In genomic region chr3:181692850-181693154, GRCh38 we compare ENCODE assay signal across 23 cellular contexts. TPM values are rescaled to one million over a fixed set of nuclear protein-coding genes. Genes with fewer than 3 reads are reported as not detected.
"Had no signal": no experiment of that assay in that cellular context is flagged by ENCODE, and none has a peak within 500 bp of the region (broad histone marks: within the 10 kb centered on the region; RNA-seq: fewer than 3 reads in every experiment).

No MANE protein-coding gene starts in this region.

- H3K27ac ChIP-seq: Peyer's patch, RWPE1, SJCRH30 had no signal

- H3K4me3 Mint-ChIP-seq: activated naive CD4-positive, alpha-beta T cell treated with anti-CD3 and anti-CD28 coated beads for 36 hours; activated naive CD8-positive, alpha-beta T cell; activated T-helper 17 cell treated with anti-CD3 and anti-CD28 coated beads, Interleukin-2, amount 50 U/mL, for 72 hours; T-helper 1 cell treated with Interleukin-12 subunit alpha and Interleukin-12 subunit beta and Interleukin-4 antibody, amounts not matched to agents 30 μg/mL and 1 μg/mL, for 36 hours; WTC11 had no signal

- H3K36me3 Mint-ChIP-seq: activated naive CD8-positive, alpha-beta T cell; WTC11 had no signal

- H3K27me3 ChIP-seq: SJCRH30 had no signal

- H3K9me3 ChIP-seq: MG63, Peyer's patch, SJCRH30 had no signal

- DNase-seq: activated CD4-positive, alpha-beta T cell treated with anti-CD3 and anti-CD28 coated beads for 48 hours; activated CD4-positive, alpha-beta T cell treated with anti-CD3 and anti-CD28 coated beads, Interleukin-2, amount 50 U/mL, for 48 hours; activated CD4-positive, CD25-positive, alpha-beta regulatory T cell treated with anti-CD3 and anti-CD28 coated beads, Interleukin-2, amount 50 U/mL, for 72 hours; activated CD8-positive, alpha-beta memory T cell treated with anti-CD3 and anti-CD28 coated beads for 24 hours; activated gamma-delta T cell; activated naive CD4-positive, alpha-beta T cell treated with anti-CD3 and anti-CD28 coated beads for 36 hours; activated T-cell treated with anti-CD3 and anti-CD28 coated beads, Interleukin-2, amount 50 U/mL, for 48 hours; amygdala; MG63; NCI-H1694 treated with DMSO at 0.1 percent for 48 hours; NCI-H2029 treated with DMSO at 0.1 percent for 48 hours; NCI-H446; NCI-H774; NK-92 treated with Interleukin-12 subunit alpha and Interleukin-12 subunit beta, amount 100 ng/mL, for 24 hours; Peyer's patch; Right ventricle myocardium superior; SJCRH30 had no signal

- H3K4me1 ChIP-seq: SJCRH30 had no signal

- H3K9me3 Mint-ChIP-seq: activated T-helper 17 cell treated with anti-CD3 and anti-CD28 coated beads, Interleukin-2, amount 50 U/mL, for 72 hours; T-helper 1 cell treated with Interleukin-12 subunit alpha and Interleukin-12 subunit beta and Interleukin-4 antibody, amounts not matched to agents 30 μg/mL and 1 μg/mL, for 36 hours; WTC11 had no signal

- H3K36me3 ChIP-seq: MG63, Peyer's patch, SJCRH30 had no signal

- H3K27ac Mint-ChIP-seq: activated naive CD4-positive, alpha-beta T cell treated with anti-CD3 and anti-CD28 coated beads for 36 hours; activated naive CD8-positive, alpha-beta T cell; activated T-helper 17 cell treated with anti-CD3 and anti-CD28 coated beads, Interleukin-2, amount 50 U/mL, for 72 hours; T-helper 1 cell treated with Interleukin-12 subunit alpha and Interleukin-12 subunit beta and Interleukin-4 antibody, amounts not matched to agents 30 μg/mL and 1 μg/mL, for 36 hours; WTC11 had no signal

- H3K4me3 ChIP-seq: MG63, Peyer's patch, SJCRH30 had no signal

RNA-seq across cellular contexts. Expression of gene SOX2, which starts 18.9 kb away (rescaled TPM):
- total RNA-seq: activated naive CD4-positive, alpha-beta T cell treated with anti-CD3 and anti-CD28 coated beads for 36 hours; cardiac septum had no signal
